9 cellular contexts compared by ENCODE assay signal in genomic region chr4:3045500-3045850, GRCh38. TPM values are rescaled to one million over a fixed set of nuclear protein-coding genes. Genes with fewer than 3 reads are reported as not detected.
DNase-seq lines count a peak whose midpoint lies in the region; ATAC-seq, FAIRE-seq and TF ChIP-seq lines count a peak whose summit lies in the region.
"Had no signal": no experiment of that assay in that cellular context is flagged by ENCODE, and none has a peak within 500 bp of the region (broad histone marks: within the 10 kb centered on the region; RNA-seq: fewer than 3 reads in every experiment).

No MANE protein-coding gene starts in this region.

- no peak for TF ChIP-seq RAD21 in A549 (conservative IDR thresholded peaks at IDR 0.05 in 1 of 2, IDR thresholded peaks at IDR 0.05 in 1 of 2)
- no peak for TF ChIP-seq RAD21 in SK-N-SH (IDR thresholded peaks at IDR 0.05; ENCODE audit: low read length)

- ATAC-seq in A549 (peak; percentile 42 to 55; a peak in 3 of 6 replicates), HG03439 (IDR thresholded peaks at IDR 0.05; ENCODE audit: unreplicated experiment) (no peak)
- ATAC-seq in activated T-helper 17 cell treated with anti-CD3 and anti-CD28 coated beads, Interleukin-2, amount 50 U/mL, for 72 hours (replicated peaks): peak; percentile 60
- peak; percentile 52 to 64 for ATAC-seq in stimulated activated naive B cell treated with anti-CD40 and anti-IgM and Interleukin-4, amounts not matched to agents 10 μg/mL and 1 μg/mL and 100 μg/mL, for 72 hours (replicated peaks)

- TF ChIP-seq EP300 in A549 (IDR thresholded peaks at IDR 0.05) (no peak), SK-N-SH (IDR thresholded peaks at IDR 0.05; ENCODE audit: borderline replicate concordance in 1 of 2, low read depth in 1 of 2, low read length in 1 of 2) (no peak)

- CTCF ChIA-PET in A549 (lab: Yijun Ruan, JAX) (interaction anchor here (0.8 to 1.7 kb wide), 4 partner anchors 10 to 102 kb away, joined by 3 to 4 read pairs (median 3); no protein-coding TSS in a partner anchor), SK-N-SH (lab: Yijun Ruan, JAX) (interaction anchor here (0.8 to 2.0 kb wide), 4 partner anchors 9 to 158 kb away, joined by 3 to 8 read pairs (median 3); no protein-coding TSS in a partner anchor)

- H3K4me2 ChIP-seq in A549 (no peak overlapping the region), SK-N-SH (no peak overlapping the region)

- no peaks in the 10 kb centered on the region for H4K20me1 ChIP-seq in SK-N-SH (ENCODE audit: insufficient read depth)

- no peaks in the 10 kb centered on the region for H3K79me2 ChIP-seq in SK-N-SH (ENCODE audit: insufficient read depth)

- no peaks in the 10 kb centered on the region for H3K9me3 Mint-ChIP-seq in activated T-helper 17 cell treated with anti-CD3 and anti-CD28 coated beads, Interleukin-2, amount 50 U/mL, for 72 hours
- H3K9me3 Mint-ChIP-seq in stimulated activated naive B cell treated with anti-CD40 and anti-IgM and Interleukin-4, amounts not matched to agents 10 μg/mL and 1 μg/mL and 100 μg/mL, for 72 hours: peaks cover 0 to 6% of the 10 kb centered on the region in 2 donors

- no peaks in the 10 kb centered on the region for H3K9me2 ChIP-seq in SK-N-SH

- no peak for FAIRE-seq in A549 (lab: Jason Lieb, UNC)
- FAIRE-seq: TTC549 had no signal

- H3K36me3 Mint-ChIP-seq in activated T-helper 17 cell treated with anti-CD3 and anti-CD28 coated beads, Interleukin-2, amount 50 U/mL, for 72 hours (ENCODE audit: low read depth): no peaks in the 10 kb centered on the region
- H3K36me3 Mint-ChIP-seq in stimulated activated naive B cell treated with anti-CD40 and anti-IgM and Interleukin-4, amounts not matched to agents 10 μg/mL and 1 μg/mL and 100 μg/mL, for 72 hours: peaks cover 19 to 40% of the 10 kb centered on the region in 2 donors

- 56% methylated on average over 10 of the region's 10 CpGs for WGBS in A549 (ENCODE audit: missing lambda C conversion rate)
- 70% methylated on average over 10 of the region's 10 CpGs for whole genome bisulfite sequencing in SK-N-SH (ENCODE audit: low lambda C conversion rate)

- H3K4me1 ChIP-seq in A549 (no peaks in the 10 kb centered on the region), SK-N-SH (ENCODE audit: control insufficient read depth in 1 of 2, insufficient read depth in 2 of 2, low read depth in 1 of 2, low read length in 1 of 2) (peaks cover 0 to 3% of the 10 kb centered on the region in 2 experiments; a peak in 1 of 4 replicates)

- H3K9me3 ChIP-seq in A549: no peaks in the 10 kb centered on the region
- no peaks in the 10 kb centered on the region for H3K9me3 ChIP-seq in SK-N-SH

- H3K27me3 Mint-ChIP-seq in activated T-helper 17 cell treated with anti-CD3 and anti-CD28 coated beads, Interleukin-2, amount 50 U/mL, for 72 hours: no peaks in the 10 kb centered on the region
- H3K27me3 Mint-ChIP-seq in stimulated activated naive B cell treated with anti-CD40 and anti-IgM and Interleukin-4, amounts not matched to agents 10 μg/mL and 1 μg/mL and 100 μg/mL, for 72 hours: no peaks in the 10 kb centered on the region

- peaks cover 18% of the 10 kb centered on the region for H3K4me1 Mint-ChIP-seq in activated T-helper 17 cell treated with anti-CD3 and anti-CD28 coated beads, Interleukin-2, amount 50 U/mL, for 72 hours
- peaks cover 48 to 82% of the 10 kb centered on the region in 2 donors for H3K4me1 Mint-ChIP-seq in stimulated activated naive B cell treated with anti-CD40 and anti-IgM and Interleukin-4, amounts not matched to agents 10 μg/mL and 1 μg/mL and 100 μg/mL, for 72 hours

- H3K4me3 ChIP-seq in A549: no peak overlapping the region
- no peak overlapping the region for H3K4me3 ChIP-seq in SK-N-SH (ENCODE audit: low read depth in 2 of 2, low read length in 1 of 2)

- H3K27ac ChIP-seq in A549 (no peak overlapping the region), SK-N-SH (ENCODE audit: low read depth in 2 of 2, low read length in 1 of 2) (no peak overlapping the region)

- peak overlapping the region; percentile 78 for H3K4me3 Mint-ChIP-seq in activated T-helper 17 cell treated with anti-CD3 and anti-CD28 coated beads, Interleukin-2, amount 50 U/mL, for 72 hours
- peak overlapping the region; percentile 55 to 59 for H3K4me3 Mint-ChIP-seq in stimulated activated naive B cell treated with anti-CD40 and anti-IgM and Interleukin-4, amounts not matched to agents 10 μg/mL and 1 μg/mL and 100 μg/mL, for 72 hours

- POLR2A ChIA-PET in A549 (lab: Yijun Ruan, JAX): no interaction called here
- POLR2A ChIA-PET in SK-N-SH (lab: Yijun Ruan, JAX): no interaction called here

- H3F3A ChIP-seq in SK-N-SH (replicated peaks; ENCODE audit: insufficient read depth): no peaks in the 10 kb centered on the region

- DNase-seq in A549 (ENCODE audit: low read depth in 1 of 2, low spot score in 1 of 2) (peak in 1 of 2 experiments; percentile 48), NOMO-1 treated with DMSO at 0.1 percent for 48 hours (lab: John Stamatoyannopoulos, UW; ENCODE audit: unreplicated experiment) (peak; percentile 75), left kidney (ENCODE audit: low read depth, low spot score) (peak; percentile 22), SK-N-SH (no peak), NCI-H128 (lab: John Stamatoyannopoulos, UW; ENCODE audit: unreplicated experiment) (no peak)
- peak; percentile 89 for DNase-seq in stimulated activated naive B cell treated with anti-CD40 and anti-IgM and Interleukin-4, amounts not matched to agents 10 μg/mL and 1 μg/mL and 100 μg/mL, for 72 hours

- no peak for TF ChIP-seq POLR2A in A549 (IDR thresholded peaks at IDR 0.05; ENCODE audit: low read length)

- TF ChIP-seq CTCF in A549 (IDR thresholded peaks at IDR 0.05) (no peak), SK-N-SH (IDR thresholded peaks at IDR 0.05) (no peak)

- no peaks in the 10 kb centered on the region for H3K36me3 ChIP-seq in SK-N-SH (replicated peaks in 1 of 2; ENCODE audit: control insufficient read depth in 1 of 2, insufficient read depth in 2 of 2, low read length in 1 of 2)

- peak overlapping the region; percentile 85 for H3K27ac Mint-ChIP-seq in activated T-helper 17 cell treated with anti-CD3 and anti-CD28 coated beads, Interleukin-2, amount 50 U/mL, for 72 hours
- peak overlapping the region; percentile 94 for H3K27ac Mint-ChIP-seq in stimulated activated naive B cell treated with anti-CD40 and anti-IgM and Interleukin-4, amounts not matched to agents 10 μg/mL and 1 μg/mL and 100 μg/mL, for 72 hours

- H3K27me3 ChIP-seq in SK-N-SH (ENCODE audit: insufficient read depth): no peaks in the 10 kb centered on the region

- no peak overlapping the region for H3K9ac ChIP-seq in SK-N-SH

- no peak overlapping the region for H2AFZ ChIP-seq in SK-N-SH (ENCODE audit: low read depth)

TF ChIP-seq in A549, 52 proteins besides CTCF, POLR2A, EP300 and RAD21 (continues in another document):
- TF ChIP-seq RCOR1 (IDR thresholded peaks at IDR 0.05; ENCODE audit: low read depth, low read length) (no peak), USF2 (IDR thresholded peaks at IDR 0.05) (0 out of 2 replicates have a peak, but pooled peaks have one; percentile 22), KDM1A (IDR thresholded peaks at IDR 0.05; ENCODE audit: low read depth) (no peak)

TF ChIP-seq in SK-N-SH, 30 proteins besides CTCF, POLR2A, EP300 and RAD21 (continues in another document):
- no peak for TF ChIP-seq REST (IDR thresholded peaks at IDR 0.05; ENCODE audit: low read depth, low read length)
- no peak for TF ChIP-seq TCF12 (IDR thresholded peaks at IDR 0.05)
- TF ChIP-seq FOXM1 (IDR thresholded peaks at IDR 0.05; ENCODE audit: low read depth): no peak
- TF ChIP-seq GATA2 (CRISPR knock-in tag; IDR thresholded peaks at IDR 0.05): no peak

RNA-seq across cellular contexts. Expression of gene HTT-AS, which starts 28.9 kb away (rescaled TPM):
- polyA plus RNA-seq in A549 (2011; rRNA removed): not detected in 2 replicates
- not detected in 2 replicates for polyA plus RNA-seq in A549 (2012; cell fraction: cytosol; rRNA removed)
- polyA plus RNA-seq in A549 (2012; cell fraction: nucleus; rRNA removed): not detected in 2 replicates
- not detected in 3 replicates for polyA plus RNA-seq in A549 (2017; fragmentation: RNase III; extraction: RNeasy Plus Mini Kit Qiagen cat#74134 plus additional on column Dnase treatment)
- polyA minus RNA-seq in A549 (2011; rRNA and poly(A)+ RNA removed): not detected in 2 replicates
- not detected for total RNA-seq in activated T-helper 17 cell treated with anti-CD3 and anti-CD28 coated beads, Interleukin-2, amount 50 U/mL, for 72 hours
- not detected in 2 replicates for polyA plus RNA-seq in SK-N-SH (2012; rRNA removed)
- not detected in 2 replicates for polyA plus RNA-seq in SK-N-SH (2012; cell fraction: cytosol; rRNA removed)
- not detected in 2 replicates for polyA plus RNA-seq in SK-N-SH (2012; cell fraction: nucleus; rRNA removed)

RNA-seq across cellular contexts. Expression of gene HTT, which starts 29.0 kb away (rescaled TPM):
- polyA plus RNA-seq in A549 (2011; rRNA removed) (16.9 and 21.5 TPM in 2 replicates), A549 (2017; fragmentation: RNase III; extraction: RNeasy Plus Mini Kit Qiagen cat#74134 plus additional on column Dnase treatment) (13.3 to 14.5 TPM (median 14.0 TPM) in 3 replicates), SK-N-SH (2012; rRNA removed) (11.3 and 13.1 TPM in 2 replicates)
- 7.9 and 12.3 TPM in 2 replicates for polyA plus RNA-seq in A549 (2012; cell fraction: cytosol; rRNA removed)
- polyA plus RNA-seq in A549 (2012; cell fraction: nucleus; rRNA removed): 20.1 and 21.9 TPM in 2 replicates
- polyA minus RNA-seq in A549 (2011; rRNA and poly(A)+ RNA removed): 89.1 and 125 TPM in 2 replicates
- total RNA-seq in activated T-helper 17 cell treated with anti-CD3 and anti-CD28 coated beads, Interleukin-2, amount 50 U/mL, for 72 hours: 10 to 100 TPM; 58.2 to 63.4 TPM
- polyA plus RNA-seq in SK-N-SH (2012; cell fraction: cytosol; rRNA removed): 7.8 and 9.4 TPM in 2 replicates
- polyA plus RNA-seq in SK-N-SH (2012; cell fraction: nucleus; rRNA removed): 35.2 and 36.2 TPM in 2 replicates

Comparison
In these comparisons a context has a peak if more than half of its experiments do, and no peak if none do; other contexts are left out.
1. DNase-seq: peak in NOMO-1 treated with DMSO at 0.1 percent for 48 hours (single experiment), left kidney (single experiment) and stimulated activated naive B cell treated with anti-CD40 and anti-IgM and Interleukin-4, amounts not matched to agents 10 μg/mL and 1 μg/mL and 100 μg/mL, for 72 hours (single experiment); none in SK-N-SH (single experiment) and NCI-H128 (single experiment).
2. Of the 12 proteins assayed by ChIP-seq in both A549 and SK-N-SH: peak only in A549: USF2; only in SK-N-SH: none; in both: none; in neither: 11.